Comparison of ENCODE assay signal across 41 cellular contexts in genomic region chr17:67004191-67004590, GRCh38. TPM values are rescaled to one million over a fixed set of nuclear protein-coding genes. Genes with fewer than 3 reads are reported as not detected.
"Had no signal": no experiment of that assay in that cellular context is flagged by ENCODE, and none has a peak within 500 bp of the region (broad histone marks: within the 10 kb centered on the region; RNA-seq: fewer than 3 reads in every experiment).

No MANE protein-coding gene starts in this region.

- DNase-seq: activated B cell treated with CpG ODN at 0.5 μM for 24 hours; activated CD4-positive, alpha-beta memory T cell treated with anti-CD3 and anti-CD28 coated beads, Interleukin-2, amount 10 ng/mL, durations not matched to agents 7 days and 5 days; activated CD4-positive, alpha-beta T cell treated with anti-CD3 and anti-CD28 coated beads for 4 hours; activated CD4-positive, CD25-positive, alpha-beta regulatory T cell treated with anti-CD3 and anti-CD28 coated beads, Interleukin-2, amount 50 U/mL, for 72 hours; activated CD8-positive, alpha-beta memory T cell treated with anti-CD3 and anti-CD28 coated beads for 24 hours; activated CD8-positive, alpha-beta memory T cell treated with anti-CD3 and anti-CD28 coated beads, Interleukin-2, amount 10 ng/mL, durations not matched to agents 7 days and 5 days; activated CD8-positive, alpha-beta memory T cell treated with anti-CD3 and anti-CD28 coated beads, Interleukin-2, amount 50 U/mL, for 48 hours; activated gamma-delta T cell; activated naive CD4-positive, alpha-beta T cell treated with Interleukin-2 at 50 U/mL for 16 hours; activated naive CD8-positive, alpha-beta T cell treated with anti-CD3 and anti-CD28 coated beads, Interleukin-2, amount 10 ng/mL, durations not matched to agents 7 days and 5 days; activated T-cell treated with anti-CD3 and anti-CD28 coated beads, Interleukin-2, amount 50 U/mL, for 72 hours; body of pancreas; NCI-H1092 treated with DMSO at 0.1 percent for 48 hours; NCI-H1417; NCI-H146; NCI-H187; NCI-H2029 treated with DMSO at 0.1 percent for 48 hours; NCI-H2107; NCI-H2171 treated with DMSO at 0.1 percent for 48 hours; NCI-H226; NCI-H446 treated with DMSO at 0.1 percent for 48 hours; NCI-H524; NCI-H748 treated with DMSO at 0.1 percent for 48 hours; NK-92 treated with Interleukin-12 subunit alpha and Interleukin-12 subunit beta, amount 100 ng/mL, for 24 hours; PC-3; Peyer's patch; RPMI8226; SIG-M5; T-helper 1 cell; T-helper 2 cell; T-helper 9 cell had no signal

- H3K36me3 Mint-ChIP-seq: activated CD8-positive, alpha-beta memory T cell treated with anti-CD3 and anti-CD28 coated beads, Interleukin-2, amount 10 ng/mL, durations not matched to agents 7 days and 5 days; activated naive CD8-positive, alpha-beta T cell treated with anti-CD3 and anti-CD28 coated beads, Interleukin-2, amount 10 ng/mL, durations not matched to agents 7 days and 5 days had no signal

- H3K36me3 ChIP-seq: ascending aorta, breast epithelium, Peyer's patch had no signal

- H3K9me3 Mint-ChIP-seq: activated CD4-positive, alpha-beta memory T cell treated with anti-CD3 and anti-CD28 coated beads, Interleukin-2, amount 10 ng/mL, durations not matched to agents 7 days and 5 days; activated naive CD8-positive, alpha-beta T cell treated with anti-CD3 and anti-CD28 coated beads, Interleukin-2, amount 10 ng/mL, durations not matched to agents 7 days and 5 days; activated T-cell treated with anti-CD3 and anti-CD28 coated beads, Interleukin-2, amount 50 U/mL, for 72 hours had no signal

- H3K4me3 Mint-ChIP-seq: activated B cell treated with CpG ODN at 0.5 μM for 24 hours; activated CD4-positive, alpha-beta memory T cell treated with anti-CD3 and anti-CD28 coated beads, Interleukin-2, amount 10 ng/mL, durations not matched to agents 7 days and 5 days; activated CD8-positive, alpha-beta memory T cell treated with anti-CD3 and anti-CD28 coated beads, Interleukin-2, amount 10 ng/mL, durations not matched to agents 7 days and 5 days; activated naive CD4-positive, alpha-beta T cell treated with anti-CD3 and anti-CD28 coated beads, Interleukin-2, amount 50 U/mL, for 24 hours; activated naive CD8-positive, alpha-beta T cell treated with anti-CD3 and anti-CD28 coated beads, Interleukin-2, amount 10 ng/mL, durations not matched to agents 7 days and 5 days; activated T-cell treated with anti-CD3 and anti-CD28 coated beads, Interleukin-2, amount 50 U/mL, for 72 hours; activated T-helper 17 cell treated with anti-CD3 and anti-CD28 coated beads, Interleukin-2, amount 50 U/mL, for 72 hours had no signal

- H3K4me3 ChIP-seq: ascending aorta, body of pancreas, breast epithelium, K562, Peyer's patch had no signal

- H3K27me3 ChIP-seq: ascending aorta, body of pancreas, breast epithelium, Peyer's patch had no signal

- FAIRE-seq: K562 had no signal

- H3K4me1 ChIP-seq: ascending aorta, body of pancreas, breast epithelium, Peyer's patch had no signal

- H3K4me1 Mint-ChIP-seq: activated B cell treated with CpG ODN at 0.5 μM for 24 hours; activated CD4-positive, alpha-beta memory T cell treated with anti-CD3 and anti-CD28 coated beads, Interleukin-2, amount 10 ng/mL, durations not matched to agents 7 days and 5 days; activated CD8-positive, alpha-beta memory T cell treated with anti-CD3 and anti-CD28 coated beads, Interleukin-2, amount 10 ng/mL, durations not matched to agents 7 days and 5 days; activated naive CD4-positive, alpha-beta T cell treated with anti-CD3 and anti-CD28 coated beads, Interleukin-2, amount 50 U/mL, for 24 hours; activated naive CD8-positive, alpha-beta T cell treated with anti-CD3 and anti-CD28 coated beads, Interleukin-2, amount 10 ng/mL, durations not matched to agents 7 days and 5 days; activated T-helper 17 cell treated with anti-CD3 and anti-CD28 coated beads, Interleukin-2, amount 50 U/mL, for 72 hours had no signal

- H3K9me3 ChIP-seq: ascending aorta, body of pancreas, Peyer's patch had no signal

- H3K27ac ChIP-seq: ascending aorta, body of pancreas, breast epithelium, Peyer's patch, VCaP had no signal

- H3K27ac Mint-ChIP-seq: activated B cell treated with CpG ODN at 0.5 μM for 24 hours; activated CD4-positive, alpha-beta memory T cell treated with anti-CD3 and anti-CD28 coated beads, Interleukin-2, amount 10 ng/mL, durations not matched to agents 7 days and 5 days; activated CD8-positive, alpha-beta memory T cell treated with anti-CD3 and anti-CD28 coated beads, Interleukin-2, amount 10 ng/mL, durations not matched to agents 7 days and 5 days; activated naive CD4-positive, alpha-beta T cell treated with anti-CD3 and anti-CD28 coated beads, Interleukin-2, amount 50 U/mL, for 24 hours; activated naive CD8-positive, alpha-beta T cell treated with anti-CD3 and anti-CD28 coated beads, Interleukin-2, amount 10 ng/mL, durations not matched to agents 7 days and 5 days; activated T-cell treated with anti-CD3 and anti-CD28 coated beads, Interleukin-2, amount 50 U/mL, for 72 hours; activated T-helper 17 cell treated with anti-CD3 and anti-CD28 coated beads, Interleukin-2, amount 50 U/mL, for 72 hours had no signal

RNA-seq across cellular contexts. Expression of gene CACNG4, which starts 39.7 kb away (rescaled TPM):
- total RNA-seq: activated B cell treated with CpG ODN at 0.5 μM for 24 hours; activated CD4-positive, alpha-beta memory T cell treated with anti-CD3 and anti-CD28 coated beads, Interleukin-2, amount 10 ng/mL, durations not matched to agents 7 days and 5 days; activated CD8-positive, alpha-beta memory T cell treated with anti-CD3 and anti-CD28 coated beads, Interleukin-2, amount 10 ng/mL, durations not matched to agents 7 days and 5 days; activated naive CD8-positive, alpha-beta T cell treated with anti-CD3 and anti-CD28 coated beads, Interleukin-2, amount 10 ng/mL, durations not matched to agents 7 days and 5 days; activated T-cell treated with anti-CD3 and anti-CD28 coated beads, Interleukin-2, amount 50 U/mL, for 72 hours; activated T-helper 17 cell treated with anti-CD3 and anti-CD28 coated beads, Interleukin-2, amount 50 U/mL, for 72 hours; ascending aorta; SK-MEL-5 had no signal
- polyA plus RNA-seq: K562 had no signal

RNA-seq across cellular contexts. Expression of gene CACNG1, which starts 40.2 kb away (rescaled TPM):
- total RNA-seq: activated B cell treated with CpG ODN at 0.5 μM for 24 hours; activated CD4-positive, alpha-beta memory T cell treated with anti-CD3 and anti-CD28 coated beads, Interleukin-2, amount 10 ng/mL, durations not matched to agents 7 days and 5 days; activated CD8-positive, alpha-beta memory T cell treated with anti-CD3 and anti-CD28 coated beads, Interleukin-2, amount 10 ng/mL, durations not matched to agents 7 days and 5 days; activated naive CD8-positive, alpha-beta T cell treated with anti-CD3 and anti-CD28 coated beads, Interleukin-2, amount 10 ng/mL, durations not matched to agents 7 days and 5 days; activated T-cell treated with anti-CD3 and anti-CD28 coated beads, Interleukin-2, amount 50 U/mL, for 72 hours; activated T-helper 17 cell treated with anti-CD3 and anti-CD28 coated beads, Interleukin-2, amount 50 U/mL, for 72 hours; ascending aorta; body of pancreas; breast epithelium; cardiac septum; K562; M059J; PC-3; Peyer's patch; SK-MEL-5 had no signal
- polyA plus RNA-seq: adipose tissue, K562 had no signal
